8 cellular contexts compared by ENCODE assay signal in the genomic region with DNA sequence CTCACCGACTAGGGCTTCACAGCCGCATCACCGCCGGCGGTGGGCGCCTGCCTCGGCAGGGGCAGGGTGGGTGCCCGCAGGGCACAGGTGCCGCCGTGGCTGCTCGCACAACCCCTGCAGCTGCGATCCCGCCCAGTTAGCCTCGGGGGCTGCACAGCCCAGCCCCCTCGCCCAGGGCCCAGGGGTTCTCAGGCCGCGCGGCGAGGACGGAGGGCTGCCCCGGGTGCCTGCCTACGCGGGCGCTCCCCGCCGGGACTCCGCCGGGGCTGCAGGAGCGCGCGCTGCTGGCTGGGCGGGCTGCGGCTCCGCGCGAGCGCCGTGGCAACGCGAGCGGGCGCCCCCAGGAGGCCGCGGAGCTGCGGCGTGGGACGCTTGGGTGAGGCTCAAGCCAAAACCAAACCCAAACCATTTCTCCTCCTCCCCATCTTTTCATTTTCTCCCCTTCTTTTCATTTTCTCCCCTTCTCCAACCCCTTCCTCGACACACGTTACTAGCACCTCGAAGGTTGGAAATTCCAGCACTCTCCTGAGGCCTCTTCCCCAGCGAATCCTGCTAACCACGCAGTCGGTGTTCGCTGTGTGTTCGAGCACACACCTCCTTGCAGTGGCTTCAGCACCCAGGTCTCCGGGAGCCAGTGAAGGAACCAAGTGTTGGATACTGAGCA. TPM values are rescaled to one million over a fixed set of nuclear protein-coding genes. Genes with fewer than 3 reads are reported as not detected.
DNase-seq lines count a peak whose midpoint lies in the region; ATAC-seq lines count a peak whose summit lies in the region.

A gene with protein sequence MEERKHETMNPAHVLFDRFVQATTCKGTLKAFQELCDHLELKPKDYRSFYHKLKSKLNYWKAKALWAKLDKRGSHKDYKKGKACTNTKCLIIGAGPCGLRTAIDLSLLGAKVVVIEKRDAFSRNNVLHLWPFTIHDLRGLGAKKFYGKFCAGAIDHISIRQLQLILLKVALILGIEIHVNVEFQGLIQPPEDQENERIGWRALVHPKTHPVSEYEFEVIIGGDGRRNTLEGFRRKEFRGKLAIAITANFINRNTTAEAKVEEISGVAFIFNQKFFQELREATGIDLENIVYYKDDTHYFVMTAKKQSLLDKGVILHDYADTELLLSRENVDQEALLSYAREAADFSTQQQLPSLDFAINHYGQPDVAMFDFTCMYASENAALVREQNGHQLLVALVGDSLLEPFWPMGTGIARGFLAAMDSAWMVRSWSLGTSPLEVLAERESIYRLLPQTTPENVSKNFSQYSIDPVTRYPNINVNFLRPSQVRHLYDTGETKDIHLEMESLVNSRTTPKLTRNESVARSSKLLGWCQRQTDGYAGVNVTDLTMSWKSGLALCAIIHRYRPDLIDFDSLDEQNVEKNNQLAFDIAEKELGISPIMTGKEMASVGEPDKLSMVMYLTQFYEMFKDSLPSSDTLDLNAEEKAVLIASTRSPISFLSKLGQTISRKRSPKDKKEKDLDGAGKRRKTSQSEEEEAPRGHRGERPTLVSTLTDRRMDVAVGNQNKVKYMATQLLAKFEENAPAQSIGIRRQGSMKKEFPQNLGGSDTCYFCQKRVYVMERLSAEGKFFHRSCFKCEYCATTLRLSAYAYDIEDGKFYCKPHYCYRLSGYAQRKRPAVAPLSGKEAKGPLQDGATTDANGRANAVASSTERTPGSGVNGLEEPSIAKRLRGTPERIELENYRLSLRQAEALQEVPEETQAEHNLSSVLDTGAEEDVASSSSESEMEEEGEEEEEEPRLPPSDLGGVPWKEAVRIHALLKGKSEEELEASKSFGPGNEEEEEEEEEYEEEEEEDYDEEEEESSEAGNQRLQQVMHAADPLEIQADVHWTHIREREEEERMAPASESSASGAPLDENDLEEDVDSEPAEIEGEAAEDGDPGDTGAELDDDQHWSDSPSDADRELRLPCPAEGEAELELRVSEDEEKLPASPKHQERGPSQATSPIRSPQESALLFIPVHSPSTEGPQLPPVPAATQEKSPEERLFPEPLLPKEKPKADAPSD (N-terminal part only) (minus strand): TSS at position 286 of the 664 bp plus-strand sequence. CDS start 117,749 bp downstream, outside the sequence.

- DNase-seq in ELF-1 (ENCODE audit: low read depth, low spot score) (peak; percentile 56), HUDEP-2 (lab: John Stamatoyannopoulos, UW; ENCODE audit: unreplicated experiment in 76 of 76) (peak in 55 of 76 experiments; percentile 3 to 65 (median 40)), SK-N-DZ (ENCODE audit: low spot score) (peak; percentile 63), germinal center (ENCODE audit: low spot score) (peak; percentile 88)

- H3K27ac ChIP-seq in temporal lobe (ENCODE audit: low read depth, low read length): peak within 1 kb of the TSS; percentile 93

- ATAC-seq in HG03571 (IDR thresholded peaks at IDR 0.05; ENCODE audit: unreplicated experiment): no peak

- peaks cover 16% of the 10 kb centered on the region for H3K4me1 ChIP-seq in neuron (ENCODE audit: insufficient read depth, low read length)

- no peaks in the 10 kb centered on the region for H3K36me3 ChIP-seq in neuron (ENCODE audit: insufficient read depth, low read length)

- peak within 1 kb of the TSS; percentile 92 for H3K4me3 Mint-ChIP-seq in activated naive CD4-positive, alpha-beta T cell treated with anti-CD3 and anti-CD28 coated beads, Interleukin-2, amount 50 U/mL, for 24 hours

- H2AFZ ChIP-seq in neuron (ENCODE audit: low read depth, low read length): peak within 1 kb of the TSS; percentile 86

- H3K4me1 Mint-ChIP-seq in activated naive CD4-positive, alpha-beta T cell treated with anti-CD3 and anti-CD28 coated beads, Interleukin-2, amount 50 U/mL, for 24 hours: peaks cover 13% of the 10 kb centered on the region

- H3K4me3 ChIP-seq in neuron (ENCODE audit: low read length): peak within 1 kb of the TSS; percentile 56

- no peaks in the 10 kb centered on the region for H3K9me3 ChIP-seq in neuron (ENCODE audit: low read length)

- no peaks in the 10 kb centered on the region for H3K27me3 ChIP-seq in neuron (ENCODE audit: insufficient read depth, low read length)

- H3K27ac Mint-ChIP-seq in activated naive CD4-positive, alpha-beta T cell treated with anti-CD3 and anti-CD28 coated beads, Interleukin-2, amount 50 U/mL, for 24 hours: peak within 1 kb of the TSS; percentile 80

- H3K36me3 Mint-ChIP-seq in activated naive CD4-positive, alpha-beta T cell treated with anti-CD3 and anti-CD28 coated beads, Interleukin-2, amount 50 U/mL, for 24 hours: no peaks in the 10 kb centered on the region

- H3K27me3 Mint-ChIP-seq in activated naive CD4-positive, alpha-beta T cell treated with anti-CD3 and anti-CD28 coated beads, Interleukin-2, amount 50 U/mL, for 24 hours: peaks cover 20% of the 10 kb centered on the region

- no peaks in the 10 kb centered on the region for H3K9me3 Mint-ChIP-seq in activated naive CD4-positive, alpha-beta T cell treated with anti-CD3 and anti-CD28 coated beads, Interleukin-2, amount 50 U/mL, for 24 hours

RNA-seq across cellular contexts. Expression of the gene that starts here (rescaled TPM):
- 13.9 and 17.8 TPM in 2 replicates for polyA plus RNA-seq in SK-N-DZ (2014; cell fraction: cytosol; rRNA removed)
- polyA plus RNA-seq in SK-N-DZ (2014; cell fraction: nucleus; rRNA removed): 12.3 and 33.7 TPM in 2 replicates
- 56.5 TPM for total RNA-seq in temporal lobe
